In the genomic region with DNA sequence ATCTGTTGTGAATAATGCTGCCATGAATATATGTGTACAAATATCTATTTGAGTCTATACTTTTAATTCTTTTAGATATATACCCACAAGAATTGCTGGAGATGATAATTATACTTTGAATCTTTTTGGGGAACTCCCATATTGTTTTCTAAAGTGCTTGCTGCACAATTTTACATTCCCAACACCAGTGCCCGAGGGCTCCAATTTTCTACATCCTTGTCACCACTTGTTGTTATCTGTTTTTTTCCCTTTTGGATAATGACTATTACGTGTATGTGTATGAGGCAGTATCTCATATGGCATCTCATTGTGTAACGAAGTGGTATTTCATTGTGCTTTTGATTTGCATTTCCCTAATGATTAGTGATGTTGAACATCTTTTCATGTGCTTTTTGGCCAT, we compare ENCODE assay signal across 25 cellular contexts.
"Had no signal": no experiment of that assay in that cellular context is flagged by ENCODE, and none has a peak within 500 bp of the region (broad histone marks: within the 10 kb centered on the region; RNA-seq: fewer than 3 reads in every experiment).

No MANE protein-coding gene starts in this region.

- H3K36me3 ChIP-seq: stomach, suprapubic skin, thoracic aorta, thyroid gland, tibial artery, tibial nerve, transverse colon, upper lobe of left lung, upper lobe of right lung, uterus, vagina had no signal

- H3K4me3 ChIP-seq: stomach, suprapubic skin, testis, thoracic aorta, thyroid gland, tibial artery, tibial nerve, transverse colon, upper lobe of left lung, upper lobe of right lung, uterus, vagina had no signal

- ATAC-seq: stimulated activated effector memory CD8-positive, alpha-beta T cell treated with anti-CD3 and anti-CD28 coated beads, Interleukin-12 subunit alpha, Interleukin-12 subunit beta, amount 100 ng/mL, for 72 hours; stimulated activated memory B cell treated with anti-CD40 and anti-IgM and Interleukin-4, amounts not matched to agents 10 μg/mL and 1 μg/mL and 100 μg/mL, for 72 hours; stimulated activated naive B cell treated with anti-CD40 and anti-IgM and Interleukin-4, amounts not matched to agents 10 μg/mL and 1 μg/mL and 100 μg/mL, for 72 hours; stimulated activated naive CD8-positive, alpha-beta T cell treated with anti-CD3 and anti-CD28 coated beads, Interleukin-15, amount 100 ng/mL, for 72 hours; stimulated activated naive CD8-positive, alpha-beta T cell treated with anti-CD3 and anti-CD28 coated beads, Interleukin-15, Interleukin-2, amounts not matched to agents 100 U/mL and 50 U/mL, for 24 hours; upper lobe of right lung had no signal

- H3K27ac ChIP-seq: stomach, suprapubic skin, testis, thoracic aorta, thyroid gland, tibial artery, tibial nerve, transverse colon, upper lobe of left lung, upper lobe of right lung, uterus, vagina had no signal

- H3K4me1 ChIP-seq: suprapubic skin, testis, thyroid gland, tibial artery, tibial nerve, transverse colon, upper lobe of left lung, upper lobe of right lung, uterus, vagina had no signal

- H3K27me3 ChIP-seq: stomach, suprapubic skin, testis, thyroid gland, tibial artery, tibial nerve, transverse colon, upper lobe of left lung, upper lobe of right lung, uterus, vagina had no signal

- DNase-seq: stimulated activated CD4-positive, alpha-beta T cell treated with anti-CD3 and anti-CD28 coated beads, Interleukin-2, amount 100 ng/mL, for 48 hours; stimulated activated CD4-positive, alpha-beta T cell treated with anti-CD3 and anti-CD28 coated beads, Interleukin-4, amount 100 ng/mL, for 1 hour; stimulated activated CD4-positive, alpha-beta T cell treated with anti-CD3 and anti-CD28 coated beads, Interleukin-4, amount 100 ng/mL, for 24 hours; stimulated activated CD4-positive, alpha-beta T cell treated with anti-CD3 and anti-CD28 coated beads, Interleukin-4, amount 100 ng/mL, for 4 hours; stimulated activated CD8-positive, alpha-beta memory T cell treated with anti-CD3 and anti-CD28 coated beads, Interleukin-4, amount 100 ng/mL, for 48 hours; stimulated activated naive B cell treated with anti-CD40 and anti-IgM and Interleukin-4, amounts not matched to agents 10 μg/mL and 1 μg/mL and 100 μg/mL, for 72 hours; stimulated activated naive CD4-positive, alpha-beta T cell; stimulated activated naive CD4-positive, alpha-beta T cell treated with Interleukin-2 at 50 U/mL for 16 hours; stimulated activated naive CD8-positive, alpha-beta T cell treated with anti-CD3 and anti-CD28 coated beads, Interleukin-15, amount 100 ng/mL, for 72 hours; stimulated activated naive CD8-positive, alpha-beta T cell treated with anti-CD3 and anti-CD28 coated beads, Interleukin-15, Interleukin-2, amounts not matched to agents 100 U/mL and 50 U/mL, for 24 hours; stomach; substantia nigra; testis; thyroid gland; tibial artery; transverse colon; upper lobe of right lung; uterus had no signal

- H3K9me3 ChIP-seq: suprapubic skin, testis, thyroid gland, transverse colon, upper lobe of right lung, uterus, vagina had no signal
